In the genomic region with DNA sequence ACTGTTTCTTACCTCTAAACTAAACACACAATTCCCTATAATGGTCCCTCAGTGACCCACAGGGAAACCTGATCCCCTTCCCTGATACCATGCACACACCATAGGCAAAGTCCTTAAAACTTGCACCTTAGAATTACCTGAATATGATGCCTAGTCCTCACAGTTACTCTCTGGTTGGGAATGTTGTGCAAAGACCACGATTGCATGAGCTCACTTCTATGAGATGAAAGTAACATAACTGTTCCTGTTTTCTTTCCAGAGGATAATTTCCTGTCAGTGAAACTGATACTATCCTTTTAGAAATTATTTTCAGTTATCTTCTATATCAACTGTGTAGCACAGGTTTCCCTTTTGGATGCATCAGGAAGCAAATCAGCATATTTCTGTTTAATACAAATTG, we compare ENCODE assay signal across 9 cellular contexts. TPM values are rescaled to one million over a fixed set of nuclear protein-coding genes. Genes with fewer than 3 reads are reported as not detected.
DNase-seq lines count a peak whose midpoint lies in the region; ATAC-seq and TF ChIP-seq lines count a peak whose summit lies in the region.
"Had no signal": no experiment of that assay in that cellular context is flagged by ENCODE, and none has a peak within 500 bp of the region (broad histone marks: within the 10 kb centered on the region; RNA-seq: fewer than 3 reads in every experiment).

No MANE protein-coding gene starts in this region.

- H3K9me3 ChIP-seq in osteoblast (ENCODE audit: low read depth, low read length) (no peaks in the 10 kb centered on the region), suprapubic skin (no peaks in the 10 kb centered on the region), mucosa of descending colon (no peaks in the 10 kb centered on the region)
- H3K9me3 ChIP-seq: ovary had no signal

- no peak overlapping the region for H2AFZ ChIP-seq in osteoblast (ENCODE audit: low read length)

- H3K4me2 ChIP-seq in osteoblast (ENCODE audit: insufficient read depth, low read length): peak overlapping the region; percentile 31

- no peak for TF ChIP-seq CTCF in osteoblast (IDR thresholded peaks at IDR 0.05; ENCODE audit: extremely low read depth, low read depth, low read length)
- no peak for TF ChIP-seq CTCF in suprapubic skin (IDR thresholded peaks at IDR 0.05)
- no peak for TF ChIP-seq CTCF in mucosa of descending colon (IDR thresholded peaks at IDR 0.05)

- H3K79me2 ChIP-seq in osteoblast (ENCODE audit: insufficient read depth, low read length): peaks cover 13% of the 10 kb centered on the region

- no peak for TF ChIP-seq EP300 in suprapubic skin (IDR thresholded peaks at IDR 0.05)

- ATAC-seq in mucosa of descending colon (no peak), HG03025 (IDR thresholded peaks at IDR 0.05; ENCODE audit: low FRiP score, unreplicated experiment) (no peak)

- no peak for TF ChIP-seq POLR2A in suprapubic skin (IDR thresholded peaks at IDR 0.05)

- WGBS in suprapubic skin: 34% methylated on average over 1 of the region's 1 CpG

- DNase-seq in EL (peak; percentile 39), NCI-H69 (lab: John Stamatoyannopoulos, UW) (peak; percentile 61), osteoblast (ENCODE audit: insufficient read length, low spot score, missing footprints) (no peak), suprapubic skin (ENCODE audit: low spot score in 2 of 2) (no peak), mucosa of descending colon (no peak)
- DNase-seq: activated CD8-positive, alpha-beta memory T cell treated with anti-CD3 and anti-CD28 coated beads, Interleukin-2, amount 50 U/mL, for 48 hours; ovary had no signal

- H3K9me3 Mint-ChIP-seq in dendritic cell treated with granulocyte-macrophage colony-stimulating factor and Interleukin-4, amounts not matched to agents 40 ng/mL and 50 ng/mL, for 4 days: no peaks in the 10 kb centered on the region

- intact Hi-C loops in dendritic cell treated with granulocyte-macrophage colony-stimulating factor and Interleukin-4, amounts not matched to agents 40 ng/mL and 50 ng/mL, for 4 days (cut with micrococcal nuclease): no loop called here
- intact Hi-C loops in mucosa of descending colon (cut with DNase I, micrococcal nuclease): no loop called here

- H3K4me1 Mint-ChIP-seq in dendritic cell treated with granulocyte-macrophage colony-stimulating factor and Interleukin-4, amounts not matched to agents 40 ng/mL and 50 ng/mL, for 4 days (ENCODE audit: low read depth): peaks cover 63% of the 10 kb centered on the region

- peaks cover 5% of the 10 kb centered on the region for H3K36me3 Mint-ChIP-seq in dendritic cell treated with granulocyte-macrophage colony-stimulating factor and Interleukin-4, amounts not matched to agents 40 ng/mL and 50 ng/mL, for 4 days (ENCODE audit: low read depth)

- peak overlapping the region; percentile 99 for H3K27ac ChIP-seq in osteoblast (ENCODE audit: low read depth, low read length)
- no peak overlapping the region for H3K27ac ChIP-seq in suprapubic skin
- H3K27ac ChIP-seq: ovary had no signal

- no peaks in the 10 kb centered on the region for H3K36me3 ChIP-seq in osteoblast (ENCODE audit: insufficient read depth, low read length)
- no peaks in the 10 kb centered on the region for H3K36me3 ChIP-seq in suprapubic skin
- H3K36me3 ChIP-seq in mucosa of descending colon (ENCODE audit: low read depth): no peaks in the 10 kb centered on the region
- H3K36me3 ChIP-seq: ovary had no signal

- no peaks in the 10 kb centered on the region for H4K20me1 ChIP-seq in osteoblast (ENCODE audit: insufficient read depth, low read length)

- H3K4me1 ChIP-seq in osteoblast (ENCODE audit: insufficient read depth, low read length) (peaks cover 53% of the 10 kb centered on the region), suprapubic skin (peaks cover 29% of the 10 kb centered on the region), mucosa of descending colon (ENCODE audit: low read depth) (peaks cover 9% of the 10 kb centered on the region)

- H3K27me3 ChIP-seq in osteoblast (ENCODE audit: insufficient read depth, low read length) (no peaks in the 10 kb centered on the region), suprapubic skin (no peaks in the 10 kb centered on the region)
- H3K27me3 ChIP-seq: ovary had no signal

- H3K4me3 ChIP-seq in osteoblast (ENCODE audit: insufficient read depth, low read length) (no peak overlapping the region), suprapubic skin (no peak overlapping the region), mucosa of descending colon (no peak overlapping the region)
- H3K4me3 ChIP-seq: ovary had no signal

- no peak overlapping the region for H3K4me3 Mint-ChIP-seq in dendritic cell treated with granulocyte-macrophage colony-stimulating factor and Interleukin-4, amounts not matched to agents 40 ng/mL and 50 ng/mL, for 4 days

- H3K27ac Mint-ChIP-seq in dendritic cell treated with granulocyte-macrophage colony-stimulating factor and Interleukin-4, amounts not matched to agents 40 ng/mL and 50 ng/mL, for 4 days: peak overlapping the region; percentile 42

- no peaks in the 10 kb centered on the region for H3K27me3 Mint-ChIP-seq in dendritic cell treated with granulocyte-macrophage colony-stimulating factor and Interleukin-4, amounts not matched to agents 40 ng/mL and 50 ng/mL, for 4 days

RNA-seq across cellular contexts. Expression of gene TNFAIP8, which starts 51.4 kb away (rescaled TPM):
- total RNA-seq in osteoblast (23.2 and 26.2 TPM in 2 replicates), suprapubic skin (10 to 100 TPM; 37.2 to 49.1 (median 43.3) TPM), mucosa of descending colon (10 to 100 TPM in 2 of 3 donors, 1 to 10 TPM in 1; 8.7 to 15.7 (median 12.3) TPM)

Comparison
In these comparisons a context has a peak if more than half of its experiments do, and no peak if none do; other contexts are left out.
1. DNase-seq: peak in EL (single experiment) and NCI-H69 (single experiment); none in osteoblast (single experiment), suprapubic skin (0 of 2) and mucosa of descending colon (0 of 3).